12 cellular contexts compared by ENCODE assay signal in genomic region chr13:43094901-43095300, GRCh38.
DNase-seq lines count a peak whose midpoint lies in the region; ATAC-seq and TF ChIP-seq lines count a peak whose summit lies in the region.
"Had no signal": no experiment of that assay in that cellular context is flagged by ENCODE, and none has a peak within 500 bp of the region (broad histone marks: within the 10 kb centered on the region; RNA-seq: fewer than 3 reads in every experiment).

No MANE protein-coding gene starts in this region.

- H3K27me3 Mint-ChIP-seq in Caco-2 (ENCODE audit: insufficient read depth, unreplicated experiment): no peaks in the 10 kb centered on the region
- H3K27me3 Mint-ChIP-seq: B cell had no signal

- H3K27me3 ChIP-seq in Caco-2 (replicated peaks; ENCODE audit: control insufficient read depth, insufficient read depth, low read length) (no peaks in the 10 kb centered on the region), Loucy (ENCODE audit: insufficient read depth, low read length, poor library complexity, severe bottlenecking) (no peaks in the 10 kb centered on the region), tibial nerve (no peaks in the 10 kb centered on the region)

- POLR2A ChIA-PET in Caco-2 (lab: Charles Lee): no interaction called here

- no peaks in the 10 kb centered on the region for H4K20me1 ChIP-seq in Loucy (ENCODE audit: insufficient read depth, low read length, poor library complexity, severe bottlenecking)

- no peak for TF ChIP-seq EP300 in tibial nerve (IDR thresholded peaks at IDR 0.05)

- peak; percentile 97 for ATAC-seq in GM19023 (IDR thresholded peaks at IDR 0.05; ENCODE audit: unreplicated experiment)
- ATAC-seq in HG02759 (IDR thresholded peaks at IDR 0.05; ENCODE audit: unreplicated experiment): peak; percentile 98

- H3K9ac ChIP-seq in Loucy (ENCODE audit: low read depth, low read length, poor library complexity, severe bottlenecking): no peak overlapping the region

- 89 to 96% methylated on average over 1 of the region's 1 CpG for WGBS in tibial nerve, 2 donors

- peak overlapping the region; percentile 29 for H2AFZ ChIP-seq in Loucy (ENCODE audit: low read length)

- intact Hi-C loops in Caco-2 (cut with micrococcal nuclease; ENCODE audit: unreplicated experiment): no loop called here

- DNase-seq in Caco-2 (no peak), putamen (ENCODE audit: low spot score) (no peak), DMS79 treated with DMSO at 0.1 percent for 48 hours (lab: John Stamatoyannopoulos, UW) (no peak), tibial nerve (ENCODE audit: low spot score in 2 of 2) (no peak), DMS79 (lab: John Stamatoyannopoulos, UW) (no peak)
- DNase-seq: activated CD4-positive, alpha-beta T cell treated with anti-CD3 and anti-CD28 coated beads for 1 hour; caudate nucleus; midbrain had no signal

- no peak overlapping the region for H3K4me3 Mint-ChIP-seq in Caco-2 (ENCODE audit: unreplicated experiment)
- H3K4me3 Mint-ChIP-seq: B cell had no signal

- H3K4me1 ChIP-seq in Caco-2: no peaks in the 10 kb centered on the region
- peaks cover 10% of the 10 kb centered on the region for H3K4me1 ChIP-seq in Loucy (ENCODE audit: insufficient read depth, low read length, poor library complexity, severe bottlenecking)
- peaks cover 0 to 16% (median 3%) of the 10 kb centered on the region in 4 donors for H3K4me1 ChIP-seq in tibial nerve

- no TSS peak for BruUV-seq in Caco-2 (replicated peaks; lab: Mats Ljungman, UMichigan)

- TF ChIP-seq CTCF in Caco-2 (IDR thresholded peaks at IDR 0.05; ENCODE audit: insufficient read depth in 1 of 2, low read depth in 1 of 2, low read length in 1 of 2, severe bottlenecking in 1 of 2, unreplicated experiment in 1 of 2): no peak
- no peak for TF ChIP-seq CTCF in Loucy (conservative IDR thresholded peaks at IDR 0.05; ENCODE audit: low read length)
- TF ChIP-seq CTCF in tibial nerve (IDR thresholded peaks at IDR 0.05): no peak

- no peaks in the 10 kb centered on the region for H3K9me2 ChIP-seq in Loucy (replicated peaks; ENCODE audit: low read depth, low read length)

- no peak overlapping the region for H3K4me3 ChIP-seq in Caco-2 (ENCODE audit: low read depth, low read length)
- no peak overlapping the region for H3K4me3 ChIP-seq in Loucy (ENCODE audit: low read length, poor library complexity, severe bottlenecking)
- no peak overlapping the region for H3K4me3 ChIP-seq in tibial nerve

- H3K36me3 ChIP-seq in Caco-2 (ENCODE audit: control insufficient read depth, insufficient read depth, low read length) (0 out of 2 replicates have a peak, but pooled peaks cover 1% of the 10 kb centered on the region), Loucy (ENCODE audit: insufficient read depth, low read length) (no peaks in the 10 kb centered on the region), tibial nerve (peaks cover 0 to 25% (median 0%) of the 10 kb centered on the region in 3 donors)

- no peaks in the 10 kb centered on the region for H3K9me3 Mint-ChIP-seq in Caco-2 (ENCODE audit: unreplicated experiment)

- H3K4me2 ChIP-seq in Loucy (ENCODE audit: low read depth, low read length, poor library complexity, severe bottlenecking): peak overlapping the region; percentile 13

- peaks cover 21% of the 10 kb centered on the region for H3K4me1 Mint-ChIP-seq in Caco-2 (ENCODE audit: low read depth, unreplicated experiment)

- H3F3A ChIP-seq in Loucy (ENCODE audit: low read depth): no peaks in the 10 kb centered on the region

- no peak for TF ChIP-seq POLR2A in tibial nerve (IDR thresholded peaks at IDR 0.05)

- H3K27ac ChIP-seq in tibial nerve: no peak overlapping the region

- H3K79me2 ChIP-seq in Loucy (ENCODE audit: insufficient read depth, low read length): no peaks in the 10 kb centered on the region

- no peaks in the 10 kb centered on the region for H3K9me3 ChIP-seq in Caco-2
- peaks cover 2% of the 10 kb centered on the region; the same call in 1 of the 2 replicates for H3K9me3 ChIP-seq in Loucy (ENCODE audit: insufficient read depth, low read depth, low read length)
- no peaks in the 10 kb centered on the region for H3K9me3 ChIP-seq in tibial nerve

- H3K36me3 Mint-ChIP-seq in Caco-2 (ENCODE audit: insufficient read depth, unreplicated experiment): peaks cover 94% of the 10 kb centered on the region

- H3K27ac Mint-ChIP-seq in Caco-2 (ENCODE audit: unreplicated experiment): peak overlapping the region; percentile 8
- H3K27ac Mint-ChIP-seq: B cell had no signal

- CTCF ChIA-PET in Caco-2 (lab: Charles Lee): no interaction called here
